In the genomic region with DNA sequence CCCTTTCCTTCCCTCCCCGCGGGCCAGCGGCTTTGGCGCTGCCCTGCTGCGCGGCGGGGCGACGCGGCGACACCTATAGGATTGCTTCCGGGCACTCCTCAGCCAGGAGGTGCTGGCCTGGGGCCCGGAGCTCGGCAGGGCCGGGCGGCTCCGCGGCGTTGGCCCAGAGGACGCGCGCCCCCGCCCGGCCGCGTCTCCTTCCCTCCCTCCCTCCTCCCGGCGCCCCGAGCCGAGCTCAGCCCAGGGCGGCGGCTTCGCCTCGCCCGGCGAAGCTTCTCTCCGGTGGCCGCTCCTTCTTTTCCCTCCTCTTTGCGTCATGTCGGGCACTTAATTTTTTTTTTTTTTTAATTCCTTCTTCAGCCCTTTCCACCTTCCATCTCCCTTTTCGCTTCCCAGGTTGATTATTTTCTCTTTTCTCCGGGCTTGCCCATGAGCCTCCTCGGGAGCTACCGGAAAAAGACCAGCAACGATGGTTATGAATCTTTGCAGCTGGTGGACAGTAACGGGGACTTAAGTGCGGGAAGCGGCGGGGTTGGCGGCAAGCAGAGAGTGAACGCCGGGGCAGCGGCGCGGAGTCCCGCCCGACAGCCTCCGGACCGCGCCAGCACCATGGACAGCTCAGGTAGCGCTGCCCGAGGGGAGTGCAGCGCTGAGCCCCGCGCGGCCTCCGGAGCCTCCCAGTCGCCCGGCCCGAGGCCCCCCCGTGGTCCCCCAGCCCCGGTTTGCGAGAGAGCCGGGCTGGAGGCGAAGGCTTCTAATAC, we compare ENCODE assay signal across 8 cellular contexts. TPM values are rescaled to one million over a fixed set of nuclear protein-coding genes. Genes with fewer than 3 reads are reported as not detected.
DNase-seq lines count a peak whose midpoint lies in the region; ATAC-seq, FAIRE-seq and TF ChIP-seq lines count a peak whose summit lies in the region.

DNAJC6 (plus strand) TSS at position 227 of the 761 bp plus-strand sequence; CDS start at position 430, 203 bp downstream.

- H3K4me1 ChIP-seq in astrocyte (ENCODE audit: insufficient read depth, low read length) (peaks cover 3% of the 10 kb centered on the region), right cardiac atrium (ENCODE audit: control insufficient read depth, insufficient read depth, low read length) (no peaks in the 10 kb centered on the region), uterus (no peaks in the 10 kb centered on the region)

- peaks cover 4% of the 10 kb centered on the region for H4K20me1 ChIP-seq in astrocyte (ENCODE audit: insufficient read depth, low read length)

- H3K9me3 Mint-ChIP-seq in astrocyte (ENCODE audit: unreplicated experiment) (no peaks in the 10 kb centered on the region), progenitor cell of endocrine pancreas (ENCODE audit: low read depth) (no peaks in the 10 kb centered on the region)

- intact Hi-C loops in right cardiac atrium (cut with DNase I): no loop called here
- intact Hi-C loops in uterus (cut with DNase I; ENCODE audit: low total_unique reads): no loop called here

- no peak within 1 kb of the TSS for H3K9ac ChIP-seq in astrocyte (ENCODE audit: low read length)

- H3K79me2 ChIP-seq in astrocyte (ENCODE audit: insufficient read depth, low read length): no peaks in the 10 kb centered on the region

- peaks cover 18% of the 10 kb centered on the region for H3K27me3 ChIP-seq in astrocyte (ENCODE audit: insufficient read depth, low read length)
- H3K27me3 ChIP-seq in right cardiac atrium (ENCODE audit: control insufficient read depth, insufficient read depth): no peaks in the 10 kb centered on the region
- no peaks in the 10 kb centered on the region for H3K27me3 ChIP-seq in uterus

- H3K27ac Mint-ChIP-seq in astrocyte (ENCODE audit: unreplicated experiment): no peak within 1 kb of the TSS
- peak within 1 kb of the TSS; percentile 95 for H3K27ac Mint-ChIP-seq in progenitor cell of endocrine pancreas

- DNase-seq in NCI-H1092 (lab: John Stamatoyannopoulos, UW) (peak; percentile 48), T-helper 2 cell (peak in 4 of 5 experiments; percentile 1 to 61 (median 5)), astrocyte (ENCODE audit: low read depth) (peak; percentile 52), right cardiac atrium (peak; percentile 78 to 91 (median 91)), progenitor cell of endocrine pancreas (ENCODE audit: low spot score, unreplicated experiment) (peak; percentile 89), uterus (peak in 1 of 2 donors; percentile 41)

- peak within 1 kb of the TSS; percentile 46 for H2AFZ ChIP-seq in astrocyte (ENCODE audit: low read depth, low read length)

- no peak for FAIRE-seq in astrocyte (lab: Jason Lieb, UNC)

- H3K4me3 Mint-ChIP-seq in astrocyte (ENCODE audit: unreplicated experiment): peak within 1 kb of the TSS; percentile 93
- H3K4me3 Mint-ChIP-seq in progenitor cell of endocrine pancreas (ENCODE audit: low read depth): peak within 1 kb of the TSS; percentile 81

- TF ChIP-seq CTCF in astrocyte (IDR thresholded peaks at IDR 0.05; ENCODE audit: insufficient read depth, low read depth, low read length) (no peak), progenitor cell of endocrine pancreas (IDR thresholded peaks at IDR 0.05; ENCODE audit: unreplicated experiment) (no peak), uterus (IDR thresholded peaks at IDR 0.05) (no peak)

- ATAC-seq in GM18909 (IDR thresholded peaks at IDR 0.05; ENCODE audit: poor library complexity, unreplicated experiment) (peak; percentile 65), right cardiac atrium (peak; percentile 98 to 99), HG02938 (IDR thresholded peaks at IDR 0.05; ENCODE audit: unreplicated experiment) (no peak)

- H3K4me1 Mint-ChIP-seq in astrocyte (ENCODE audit: low read depth, unreplicated experiment) (peaks cover 3% of the 10 kb centered on the region), progenitor cell of endocrine pancreas (ENCODE audit: low read depth) (peaks cover 13% of the 10 kb centered on the region)

- H3K27me3 Mint-ChIP-seq in astrocyte (ENCODE audit: low read depth, unreplicated experiment) (peaks cover 2% of the 10 kb centered on the region), progenitor cell of endocrine pancreas (peaks cover 22% of the 10 kb centered on the region)

- TF ChIP-seq POLR2A in uterus (IDR thresholded peaks at IDR 0.05): no peak

- peak within 1 kb of the TSS; percentile 90 for H3K4me2 ChIP-seq in astrocyte (ENCODE audit: low read length)

- H3K36me3 ChIP-seq in astrocyte (ENCODE audit: insufficient read depth, low read length) (no peaks in the 10 kb centered on the region), uterus (no peaks in the 10 kb centered on the region)

- H3K27ac ChIP-seq in astrocyte (ENCODE audit: low read depth, low read length): no peak within 1 kb of the TSS
- H3K27ac ChIP-seq in right cardiac atrium (ENCODE audit: low read length): no peak within 1 kb of the TSS
- H3K27ac ChIP-seq in uterus: no peak within 1 kb of the TSS

- H3K36me3 Mint-ChIP-seq in astrocyte (ENCODE audit: low read depth, unreplicated experiment) (no peaks in the 10 kb centered on the region), progenitor cell of endocrine pancreas (ENCODE audit: insufficient read depth) (no peaks in the 10 kb centered on the region)

- no peaks in the 10 kb centered on the region for H3K9me3 ChIP-seq in astrocyte (ENCODE audit: insufficient read depth, low read depth, low read length)
- no peaks in the 10 kb centered on the region for H3K9me3 ChIP-seq in right cardiac atrium (ENCODE audit: control insufficient read depth, low read length)
- H3K9me3 ChIP-seq in uterus: no peaks in the 10 kb centered on the region

- 2% methylated on average over 75 of the region's 75 CpGs for WGBS in right cardiac atrium

- H3K4me3 ChIP-seq in astrocyte (ENCODE audit: insufficient read depth, low read depth, low read length) (peak within 1 kb of the TSS; percentile 51), right cardiac atrium (ENCODE audit: low read length) (peak within 1 kb of the TSS; percentile 58), uterus (peak within 1 kb of the TSS; percentile 8 to 11)

RNA-seq across cellular contexts. Expression of gene DNAJC6, which starts in this region (rescaled TPM):
- total RNA-seq in astrocyte (7.5 and 8.9 TPM in 2 replicates), right cardiac atrium (10 to 100 TPM; 17.7 to 26.8 (median 24.5) TPM), progenitor cell of endocrine pancreas (7.1 and 8.9 TPM in 2 replicates), uterus (10 to 100 TPM in 1 of 4 donors, 1 to 10 TPM in 3; 3.1 to 11.3 (median 4.2) TPM)
- polyA plus RNA-seq in right cardiac atrium: 6.1 TPM
